ENCODE assay signal across 1 cellular context in the genomic region with DNA sequence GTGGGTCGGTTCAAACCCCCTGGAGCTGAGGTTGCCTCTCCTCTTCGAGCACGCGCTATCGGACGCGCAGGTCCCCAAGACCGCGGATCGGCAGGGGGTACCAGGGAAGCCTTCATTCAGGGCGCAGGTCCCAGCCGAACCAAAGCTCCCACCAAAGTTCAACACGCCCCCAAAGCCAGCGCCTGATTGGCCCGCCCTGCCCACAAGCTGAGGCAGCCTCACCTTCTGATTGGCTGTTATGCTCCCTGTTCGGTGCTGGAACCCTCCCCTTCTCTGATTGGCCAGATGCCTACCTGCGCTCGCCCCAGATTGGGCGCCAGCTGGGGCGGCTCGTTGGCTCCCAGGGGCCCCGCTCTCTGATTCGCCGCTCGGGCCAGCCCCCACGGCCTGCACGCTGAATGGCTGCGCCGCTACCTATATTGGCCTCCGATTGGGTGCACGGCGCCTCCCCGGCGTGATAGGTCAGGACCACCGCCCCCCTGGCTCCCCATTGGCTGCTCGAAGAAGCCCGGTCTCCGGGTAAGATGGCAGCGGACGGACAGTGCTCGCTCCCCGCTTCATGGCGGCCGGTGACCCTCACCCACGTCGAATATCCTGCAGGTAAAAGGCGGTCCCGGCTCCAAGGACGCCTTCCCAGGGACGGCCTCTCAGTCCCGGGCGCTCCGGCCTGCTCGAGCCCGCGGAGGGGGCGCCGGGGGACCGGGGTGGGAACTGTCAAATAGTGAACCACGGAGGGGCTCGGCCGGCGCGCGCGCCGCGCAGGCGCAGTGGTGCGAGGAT.
TF ChIP-seq lines count a peak whose summit lies in the region.

A gene with protein sequence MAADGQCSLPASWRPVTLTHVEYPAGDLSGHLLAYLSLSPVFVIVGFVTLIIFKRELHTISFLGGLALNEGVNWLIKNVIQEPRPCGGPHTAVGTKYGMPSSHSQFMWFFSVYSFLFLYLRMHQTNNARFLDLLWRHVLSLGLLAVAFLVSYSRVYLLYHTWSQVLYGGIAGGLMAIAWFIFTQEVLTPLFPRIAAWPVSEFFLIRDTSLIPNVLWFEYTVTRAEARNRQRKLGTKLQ (plus strand): TSS at position 504 of the 780 bp plus-strand sequence. CDS start 21 bp downstream, at position 525.

TF ChIP-seq in SK-N-SH, 30 proteins besides CTCF, POLR2A, EP300 and RAD21 (continued from another document):
- peak; percentile 80; the same call in 1 of the 2 replicates for TF ChIP-seq TAF1 (IDR thresholded peaks at IDR 0.05; ENCODE audit: borderline replicate concordance, low read depth, low read length)
- no peak for TF ChIP-seq EZH2phosphoT487 (IDR thresholded peaks at IDR 0.05; ENCODE audit: borderline replicate concordance, low read depth)
- TF ChIP-seq, protein P1, sequence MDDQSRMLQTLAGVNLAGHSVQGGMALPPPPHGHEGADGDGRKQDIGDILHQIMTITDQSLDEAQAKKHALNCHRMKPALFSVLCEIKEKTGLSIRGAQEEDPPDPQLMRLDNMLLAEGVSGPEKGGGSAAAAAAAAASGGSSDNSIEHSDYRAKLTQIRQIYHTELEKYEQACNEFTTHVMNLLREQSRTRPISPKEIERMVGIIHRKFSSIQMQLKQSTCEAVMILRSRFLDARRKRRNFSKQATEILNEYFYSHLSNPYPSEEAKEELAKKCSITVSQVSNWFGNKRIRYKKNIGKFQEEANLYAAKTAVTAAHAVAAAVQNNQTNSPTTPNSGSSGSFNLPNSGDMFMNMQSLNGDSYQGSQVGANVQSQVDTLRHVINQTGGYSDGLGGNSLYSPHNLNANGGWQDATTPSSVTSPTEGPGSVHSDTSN (IDR thresholded peaks at IDR 0.05), result peak; percentile 76
- TF ChIP-seq SIN3A (IDR thresholded peaks at IDR 0.05; ENCODE audit: borderline replicate concordance, low read depth, low read length), result peak; percentile 87
- TF ChIP-seq FOXM1 (IDR thresholded peaks at IDR 0.05; ENCODE audit: low read depth), result no peak
- TF ChIP-seq, protein P2, sequence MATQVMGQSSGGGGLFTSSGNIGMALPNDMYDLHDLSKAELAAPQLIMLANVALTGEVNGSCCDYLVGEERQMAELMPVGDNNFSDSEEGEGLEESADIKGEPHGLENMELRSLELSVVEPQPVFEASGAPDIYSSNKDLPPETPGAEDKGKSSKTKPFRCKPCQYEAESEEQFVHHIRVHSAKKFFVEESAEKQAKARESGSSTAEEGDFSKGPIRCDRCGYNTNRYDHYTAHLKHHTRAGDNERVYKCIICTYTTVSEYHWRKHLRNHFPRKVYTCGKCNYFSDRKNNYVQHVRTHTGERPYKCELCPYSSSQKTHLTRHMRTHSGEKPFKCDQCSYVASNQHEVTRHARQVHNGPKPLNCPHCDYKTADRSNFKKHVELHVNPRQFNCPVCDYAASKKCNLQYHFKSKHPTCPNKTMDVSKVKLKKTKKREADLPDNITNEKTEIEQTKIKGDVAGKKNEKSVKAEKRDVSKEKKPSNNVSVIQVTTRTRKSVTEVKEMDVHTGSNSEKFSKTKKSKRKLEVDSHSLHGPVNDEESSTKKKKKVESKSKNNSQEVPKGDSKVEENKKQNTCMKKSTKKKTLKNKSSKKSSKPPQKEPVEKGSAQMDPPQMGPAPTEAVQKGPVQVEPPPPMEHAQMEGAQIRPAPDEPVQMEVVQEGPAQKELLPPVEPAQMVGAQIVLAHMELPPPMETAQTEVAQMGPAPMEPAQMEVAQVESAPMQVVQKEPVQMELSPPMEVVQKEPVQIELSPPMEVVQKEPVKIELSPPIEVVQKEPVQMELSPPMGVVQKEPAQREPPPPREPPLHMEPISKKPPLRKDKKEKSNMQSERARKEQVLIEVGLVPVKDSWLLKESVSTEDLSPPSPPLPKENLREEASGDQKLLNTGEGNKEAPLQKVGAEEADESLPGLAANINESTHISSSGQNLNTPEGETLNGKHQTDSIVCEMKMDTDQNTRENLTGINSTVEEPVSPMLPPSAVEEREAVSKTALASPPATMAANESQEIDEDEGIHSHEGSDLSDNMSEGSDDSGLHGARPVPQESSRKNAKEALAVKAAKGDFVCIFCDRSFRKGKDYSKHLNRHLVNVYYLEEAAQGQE (IDR thresholded peaks at IDR 0.05; ENCODE audit: low read depth, low read length), result no peak
- TF ChIP-seq TCF12 (IDR thresholded peaks at IDR 0.05), result no peak
- TF ChIP-seq RFX5 (IDR thresholded peaks at IDR 0.05; ENCODE audit: low read length), result peak; percentile 96
- no peak for TF ChIP-seq FOXJ3 (CRISPR knock-in tag; IDR thresholded peaks at IDR 0.05)
- TF ChIP-seq, protein P3, sequence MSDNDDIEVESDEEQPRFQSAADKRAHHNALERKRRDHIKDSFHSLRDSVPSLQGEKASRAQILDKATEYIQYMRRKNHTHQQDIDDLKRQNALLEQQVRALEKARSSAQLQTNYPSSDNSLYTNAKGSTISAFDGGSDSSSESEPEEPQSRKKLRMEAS (IDR thresholded peaks at IDR 0.05; ENCODE audit: low read depth), result peak; percentile 25; the same call in 1 of the 2 replicates
